16 cellular contexts compared by ENCODE assay signal in genomic region chrX:112827292-112827903, GRCh38. TPM values are rescaled to one million over a fixed set of nuclear protein-coding genes. Genes with fewer than 3 reads are reported as not detected.
DNase-seq lines count a peak whose midpoint lies in the region; ATAC-seq and TF ChIP-seq lines count a peak whose summit lies in the region.
"Had no signal": no experiment of that assay in that cellular context is flagged by ENCODE, and none has a peak within 500 bp of the region (broad histone marks: within the 10 kb centered on the region; RNA-seq: fewer than 3 reads in every experiment).

No MANE protein-coding gene starts in this region.

- intact Hi-C loops in body of pancreas (cut with DNase I), result no loop called here

- no peaks in the 10 kb centered on the region for H3K9me3 Mint-ChIP-seq in neural crest cell
- H3K9me3 Mint-ChIP-seq: CD4-positive, CD25-positive, alpha-beta regulatory T cell; H9; IgD-negative memory B cell had no signal

- no peaks in the 10 kb centered on the region for H3K27me3 Mint-ChIP-seq in neural crest cell (ENCODE audit: low read depth)
- H3K27me3 Mint-ChIP-seq: CD4-positive, CD25-positive, alpha-beta regulatory T cell had no signal

- no peaks in the 10 kb centered on the region for H3K9me3 ChIP-seq in body of pancreas

- TF ChIP-seq CTCF in body of pancreas (IDR thresholded peaks at IDR 0.05) (no peak), neural crest cell (conservative IDR thresholded peaks at IDR 0.05) (no peak)

- 31% methylated on average over 1 of the region's 1 CpG for WGBS in body of pancreas, 2 donors

- peaks cover 33% of the 10 kb centered on the region for H3K36me3 Mint-ChIP-seq in neural crest cell (ENCODE audit: low read depth)
- H3K36me3 Mint-ChIP-seq: CD4-positive, CD25-positive, alpha-beta regulatory T cell had no signal

- no peak for TF ChIP-seq POLR2A in body of pancreas (IDR thresholded peaks at IDR 0.05)

- ATAC-seq in body of pancreas, result peak; percentile 73
- no peak for ATAC-seq in GM21529 (IDR thresholded peaks at IDR 0.05; ENCODE audit: unreplicated experiment)

- no peaks in the 10 kb centered on the region for H3K36me3 ChIP-seq in body of pancreas (replicated peaks in 1 of 2; ENCODE audit: insufficient read depth in 1 of 2, low read depth in 2 of 2)

- no peak overlapping the region for H3K27ac ChIP-seq in body of pancreas
- H3K27ac ChIP-seq: BLaER1 treated with 17β-estradiol and CSF1 and Interleukin-3, amounts not matched to agents 10 nM and 100 nM had no signal

- H3K4me3 Mint-ChIP-seq in neural crest cell, result no peak overlapping the region
- H3K4me3 Mint-ChIP-seq: CD4-positive, CD25-positive, alpha-beta regulatory T cell; H9; IgD-negative memory B cell had no signal

- H3K27ac Mint-ChIP-seq in neural crest cell (ENCODE audit: unreplicated experiment), result peak overlapping the region; percentile 86
- H3K27ac Mint-ChIP-seq: CD4-positive, CD25-positive, alpha-beta regulatory T cell; IgD-negative memory B cell had no signal

- H3K4me3 ChIP-seq in body of pancreas, result no peak overlapping the region
- H3K4me3 ChIP-seq: BLaER1 treated with 17β-estradiol and CSF1 and Interleukin-3, amounts not matched to agents 10 nM and 100 nM had no signal

- H3K27me3 ChIP-seq in body of pancreas, result no peaks in the 10 kb centered on the region

- peak; percentile 11 for DNase-seq in NCI-H146 (lab: John Stamatoyannopoulos, UW)
- no peak for DNase-seq in NCI-H146 treated with DMSO at 0.1 percent for 48 hours (lab: John Stamatoyannopoulos, UW; ENCODE audit: unreplicated experiment)
- no peak for DNase-seq in body of pancreas
- DNase-seq in neural crest cell (ENCODE audit: low read depth, low spot score), result no peak
- no peak for DNase-seq in activated CD8-positive, alpha-beta memory T cell treated with anti-CD3 and anti-CD28 coated beads for 24 hours
- DNase-seq in NCI-H510A treated with DMSO at 0.1 percent for 48 hours (lab: John Stamatoyannopoulos, UW), result no peak
- DNase-seq: 8988T; AML-193; Calu3; CD4-positive, CD25-positive, alpha-beta regulatory T cell; DMS 273 treated with DMSO at 0.1 percent for 48 hours; GOT3; H9 had no signal

- H3K4me1 ChIP-seq in body of pancreas, result peaks cover 17% of the 10 kb centered on the region

- peaks cover 20% of the 10 kb centered on the region for H3K4me1 Mint-ChIP-seq in neural crest cell
- H3K4me1 Mint-ChIP-seq: CD4-positive, CD25-positive, alpha-beta regulatory T cell; IgD-negative memory B cell had no signal

RNA-seq across cellular contexts. Expression of gene AMOT, which starts 13.2 kb away (rescaled TPM):
- total RNA-seq in body of pancreas (1 to 10 TPM; 4.2 to 7.3 TPM), neural crest cell (108 and 116 TPM in 2 replicates)

Comparison
In these comparisons a context has a peak if more than half of its experiments do, and no peak if none do; other contexts are left out.
1. RNA of gene AMOT, which starts 13.2 kb away (total RNA-seq): 108 to 116 TPM in neural crest cell; 4.2 to 7.3 TPM in body of pancreas; every median in the first group is over 10 times any median in the second.